Comparison of ENCODE assay signal across 9 cellular contexts in the genomic region with DNA sequence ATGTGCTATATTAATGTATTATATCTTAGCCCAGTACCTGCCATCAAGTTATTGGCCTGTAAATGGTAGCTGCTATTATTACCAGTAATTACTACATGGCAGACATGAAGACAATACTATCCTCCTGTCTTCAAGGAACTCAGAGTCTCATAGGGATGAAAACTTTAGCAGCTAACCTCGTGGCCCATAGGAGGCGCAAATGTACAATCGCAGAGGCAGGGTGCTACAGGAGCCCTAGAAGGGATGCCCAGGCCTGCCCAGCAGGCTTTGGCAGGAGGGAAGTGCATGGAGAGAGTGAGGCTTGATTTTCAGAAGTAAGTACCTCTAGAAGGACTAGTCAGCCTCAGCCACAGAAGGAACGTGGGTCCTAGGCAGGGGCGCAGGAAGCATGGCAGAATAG. TPM values are rescaled to one million over a fixed set of nuclear protein-coding genes. Genes with fewer than 3 reads are reported as not detected.
DNase-seq lines count a peak whose midpoint lies in the region; ATAC-seq and TF ChIP-seq lines count a peak whose summit lies in the region.
"Had no signal": no experiment of that assay in that cellular context is flagged by ENCODE, and none has a peak within 500 bp of the region (broad histone marks: within the 10 kb centered on the region; RNA-seq: fewer than 3 reads in every experiment).

No MANE protein-coding gene starts in this region.

- in situ Hi-C loops in gastrocnemius medialis (cut with MboI; ENCODE audit: low sequenced_read_pairs in 4 of 4) = no loop called here

- H3K9me3 ChIP-seq in A673 (ENCODE audit: low read depth, low read length, poor library complexity, severe bottlenecking) (no peaks in the 10 kb centered on the region), gastrocnemius medialis (no peaks in the 10 kb centered on the region)
- H3K9me3 ChIP-seq: heart right ventricle had no signal

- TF ChIP-seq CTCF in A673 (conservative IDR thresholded peaks at IDR 0.05; ENCODE audit: low read depth, low read length) = peak; percentile 65
- TF ChIP-seq CTCF in GM12873 (IDR thresholded peaks at IDR 0.05; ENCODE audit: insufficient read depth, low read depth, low read length, missing control alignments) = peak; percentile 34
- TF ChIP-seq CTCF in gastrocnemius medialis (IDR thresholded peaks at IDR 0.05 in 4 of 5, conservative IDR thresholded peaks at IDR 0.05 in 1 of 5) = no peak

- CTCF ChIA-PET in A673 (lab: Charles Lee) = interaction anchor here (0.6 to 1.5 kb wide), 2 partner anchors 258 to 334 kb away, joined by 3 to 5 read pairs; no protein-coding TSS in a partner anchor

- no peak for ATAC-seq in gastrocnemius medialis
- ATAC-seq: heart right ventricle had no signal

- TF ChIP-seq POLR2A in gastrocnemius medialis (IDR thresholded peaks at IDR 0.05) = no peak

- H3K4me1 ChIP-seq in A673 (ENCODE audit: insufficient read depth, low read length, poor library complexity, severe bottlenecking) (peaks cover 15% of the 10 kb centered on the region), gastrocnemius medialis (peaks cover 5 to 11% of the 10 kb centered on the region in 2 donors)

- no peak overlapping the region for H3K27ac ChIP-seq in A673 (ENCODE audit: low read depth, low read length, poor library complexity, severe bottlenecking)
- no peak overlapping the region for H3K27ac ChIP-seq in gastrocnemius medialis
- H3K27ac ChIP-seq: heart right ventricle had no signal

- H3K36me3 ChIP-seq in A673 (ENCODE audit: insufficient read depth, low read length, poor library complexity, severe bottlenecking) (no peaks in the 10 kb centered on the region), gastrocnemius medialis (no peaks in the 10 kb centered on the region)

- intact Hi-C loops in A673 (cut with micrococcal nuclease; ENCODE audit: unreplicated experiment) = no loop called here
- intact Hi-C loops in gastrocnemius medialis (cut with DNase I; ENCODE audit: low total_unique reads) = no loop called here

- DNase-seq in A673 (ENCODE audit: low spot score) = peak; percentile 69
- peak; percentile 14 for DNase-seq in RPMI8226
- peak; percentile 24 for DNase-seq in fibroblast of the conjunctiva (ENCODE audit: low read depth)
- DNase-seq in gastrocnemius medialis = no peak
- no peak for DNase-seq in GM19240 (ENCODE audit: insufficient read length, low spot score)
- no peak for DNase-seq in mesenteric fat pad (ENCODE audit: low spot score)
- no peak for DNase-seq in NK-92 (lab: John Stamatoyannopoulos, UW; ENCODE audit: unreplicated experiment)
- DNase-seq: heart right ventricle had no signal

- POLR2A ChIA-PET in A673 (lab: Charles Lee; ENCODE audit: low non-redundant PET) = no interaction called here

- H3K4me3 ChIP-seq in A673 (ENCODE audit: low read depth, low read length, poor library complexity, severe bottlenecking) (no peak overlapping the region), gastrocnemius medialis (no peak overlapping the region)
- H3K4me3 ChIP-seq: heart right ventricle had no signal

- no peaks in the 10 kb centered on the region for H3K27me3 ChIP-seq in A673 (replicated peaks; ENCODE audit: insufficient read depth, low read depth, low read length, poor library complexity)
- no peaks in the 10 kb centered on the region for H3K27me3 ChIP-seq in gastrocnemius medialis
- H3K27me3 ChIP-seq: heart right ventricle had no signal

- no TSS peak for BruUV-seq in A673 (replicated peaks; lab: Mats Ljungman, UMichigan)

RNA-seq across cellular contexts. Expression of a gene that starts 44.7 kb away (rescaled TPM):
- total RNA-seq in A673 (2021) (45.2 and 46.4 TPM in 2 replicates), gastrocnemius medialis (10 to 100 TPM; 57.8 to 78.9 (median 59.1) TPM), mesenteric fat pad (47.7 TPM)

Comparison
In these comparisons a context has a peak if more than half of its experiments do, and no peak if none do; other contexts are left out.
1. DNase-seq: peak in A673 (single experiment), RPMI8226 (single experiment) and fibroblast of the conjunctiva (single experiment); none in gastrocnemius medialis (0 of 2), GM19240 (single experiment), mesenteric fat pad (single experiment) and NK-92 (single experiment).
2. CTCF ChIP-seq: peak in A673 (single experiment) and GM12873 (single experiment); none in gastrocnemius medialis (0 of 5).